ENCODE assay signal across 17 cellular contexts in the genomic region with DNA sequence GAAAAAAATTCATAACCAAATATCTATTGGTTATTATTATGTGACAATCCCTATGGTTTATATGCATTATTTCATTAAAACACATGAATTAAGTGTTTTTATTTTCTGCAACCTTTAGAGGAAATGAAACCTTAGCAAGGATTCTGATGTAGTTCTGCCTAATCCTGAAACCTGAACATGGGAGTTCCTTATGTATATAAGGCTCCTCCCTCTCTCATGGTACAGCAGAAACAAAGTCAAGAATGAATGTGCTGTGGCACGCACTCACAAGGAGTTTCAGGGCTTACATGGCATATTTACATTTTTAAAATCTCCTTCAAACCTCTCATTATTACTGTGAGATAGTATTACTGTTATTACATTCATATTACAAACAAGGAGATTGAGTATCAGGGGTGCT.
A peak's percentile ranks its signal among the peaks of the same experiment; 100 is the strongest.
DNase-seq lines count a peak whose midpoint lies in the region; ATAC-seq and TF ChIP-seq lines count a peak whose summit lies in the region.
"Had no signal": no experiment of that assay in that cellular context is flagged by ENCODE, and none has a peak within 500 bp of the region (broad histone marks: within the 10 kb centered on the region; RNA-seq: fewer than 3 reads in every experiment).

No MANE protein-coding gene starts in this region.

- no peak overlapping the region for H3K9ac ChIP-seq in MM.1S (ENCODE audit: low read length)

- H3K9me2 ChIP-seq in MM.1S (replicated peaks; ENCODE audit: insufficient read depth, low read length): no peaks in the 10 kb centered on the region

- peaks cover 12% of the 10 kb centered on the region for H3K4me1 ChIP-seq in MM.1S (ENCODE audit: low read length)
- no peaks in the 10 kb centered on the region for H3K4me1 ChIP-seq in transverse colon
- H3K4me1 ChIP-seq: Peyer's patch, vagina had no signal

- in situ Hi-C loops in transverse colon (cut with MboI; ENCODE audit: low pct_ligation_motif_present in 1 of 4, low pct_unique_long_range_greater_than_20kb in 1 of 4, low sequenced_read_pairs in 3 of 4): no loop called here

- no peak overlapping the region for H3K4me2 ChIP-seq in MM.1S (ENCODE audit: low read depth, low read length)
- H3K4me2 ChIP-seq: hepatocyte had no signal

- H3K9me3 ChIP-seq in MM.1S (replicated peaks; ENCODE audit: insufficient read depth, low read length) (no peaks in the 10 kb centered on the region), transverse colon (no peaks in the 10 kb centered on the region)
- H3K9me3 ChIP-seq: Peyer's patch, vagina had no signal

- TF ChIP-seq POLR2A in transverse colon (IDR thresholded peaks at IDR 0.05): no peak

- peak; percentile 93 for ATAC-seq in GM18502 (IDR thresholded peaks at IDR 0.05; ENCODE audit: poor library complexity, unreplicated experiment)
- peak; percentile 80 for ATAC-seq in GM19467 (IDR thresholded peaks at IDR 0.05; ENCODE audit: unreplicated experiment)
- peak; percentile 92 for ATAC-seq in HG02870 (IDR thresholded peaks at IDR 0.05; ENCODE audit: unreplicated experiment)
- no peak for ATAC-seq in GM18520 (IDR thresholded peaks at IDR 0.05; ENCODE audit: unreplicated experiment)

- H3K4me3 ChIP-seq in MM.1S (ENCODE audit: low read length) (no peak overlapping the region), transverse colon (no peak overlapping the region)
- H3K4me3 ChIP-seq: hepatocyte, lung, Peyer's patch, vagina had no signal

- intact Hi-C loops in transverse colon (cut with DNase I; ENCODE audit: low total_unique reads): no loop called here

- TF ChIP-seq CTCF in MM.1S (IDR thresholded peaks at IDR 0.05; ENCODE audit: low read length) (no peak), transverse colon (IDR thresholded peaks at IDR 0.05) (no peak)

- no peak for TF ChIP-seq EP300 in transverse colon (IDR thresholded peaks at IDR 0.05; ENCODE audit: low read depth)

- no peaks in the 10 kb centered on the region for H3K36me3 ChIP-seq in MM.1S (replicated peaks; ENCODE audit: insufficient read depth, low read length)
- no peaks in the 10 kb centered on the region for H3K36me3 ChIP-seq in transverse colon
- H3K36me3 ChIP-seq: Peyer's patch, vagina had no signal

- H4K20me1 ChIP-seq in MM.1S (ENCODE audit: insufficient read depth, low read length): no peaks in the 10 kb centered on the region

- no peak overlapping the region; the same call in 1 of the 2 replicates for H3K27ac ChIP-seq in MM.1S (ENCODE audit: low read length)
- no peak overlapping the region for H3K27ac ChIP-seq in transverse colon
- H3K27ac ChIP-seq: epithelial cell of prostate, hepatocyte, Peyer's patch, vagina had no signal

- no peaks in the 10 kb centered on the region for H3K27me3 ChIP-seq in MM.1S (replicated peaks; ENCODE audit: insufficient read depth, low read length)
- H3K27me3 ChIP-seq in transverse colon: no peaks in the 10 kb centered on the region
- H3K27me3 ChIP-seq: hepatocyte, Peyer's patch, vagina had no signal

- H3K79me2 ChIP-seq in MM.1S (ENCODE audit: low read length): no peaks in the 10 kb centered on the region
- H3K79me2 ChIP-seq: hepatocyte had no signal

- WGBS in transverse colon (ENCODE audit: low coverage in 1 of 2), 2 donors: 67 to 86% methylated on average over 1 of the region's 1 CpG

- peak; percentile 41 for DNase-seq in MM.1S
- no peak for DNase-seq in transverse colon
- no peak for DNase-seq in GDM1 (lab: John Stamatoyannopoulos, UW)
- no peak for DNase-seq in epidermal melanocyte (ENCODE audit: insufficient read length, low spot score)
- DNase-seq: activated CD4-positive, alpha-beta memory T cell treated with anti-CD3 and anti-CD28 coated beads for 36 hours; activated gamma-delta T cell; DMS153; nucleus accumbens; Peyer's patch had no signal

- peaks cover 4% of the 10 kb centered on the region; the same call in 1 of the 2 replicates for H3F3A ChIP-seq in MM.1S (ENCODE audit: insufficient read depth, low read length)

- H2AFZ ChIP-seq in MM.1S (ENCODE audit: low read length): no peak overlapping the region
- H2AFZ ChIP-seq: hepatocyte had no signal
